22 cellular contexts compared by ENCODE assay signal in genomic region chr15:36856339-36856973, GRCh38.
A peak's percentile ranks its signal among the peaks of the same experiment; 100 is the strongest.
DNase-seq lines count a peak whose midpoint lies in the region; ATAC-seq, FAIRE-seq and TF ChIP-seq lines count a peak whose summit lies in the region.
"Had no signal": no experiment of that assay in that cellular context is flagged by ENCODE, and none has a peak within 500 bp of the region (broad histone marks: within the 10 kb centered on the region; RNA-seq: fewer than 3 reads in every experiment).

No MANE protein-coding gene starts in this region.

- DNase-seq in NCI-H510A treated with DMSO at 0.1 percent for 48 hours (lab: John Stamatoyannopoulos, UW) (peak; percentile 1), NCI-H510A (lab: John Stamatoyannopoulos, UW) (no peak), GM23338 (ENCODE audit: low spot score) (no peak), NK-92 (lab: John Stamatoyannopoulos, UW; ENCODE audit: unreplicated experiment) (no peak)
- DNase-seq: Caco-2; CD4-positive, CD25-positive, alpha-beta regulatory T cell; CD8-positive, alpha-beta T cell; DMS153; DMS79 treated with DMSO at 0.1 percent for 48 hours; GF-D8; GM23248; H9 had no signal

- H3K4me1 ChIP-seq in GM23338 (ENCODE audit: insufficient read depth): no peaks in the 10 kb centered on the region
- H3K4me1 ChIP-seq: BLaER1, Caco-2 had no signal

- no peaks in the 10 kb centered on the region for H3K36me3 Mint-ChIP-seq in GM23338 (ENCODE audit: low read depth)
- H3K36me3 Mint-ChIP-seq: CD4-positive, CD25-positive, alpha-beta regulatory T cell; CD8-positive, alpha-beta T cell had no signal

- no peak for TF ChIP-seq CTCF in GM23338 (conservative IDR thresholded peaks at IDR 0.05; ENCODE audit: low read depth in 2 of 2)

- H3K9me2 ChIP-seq in GM23338 (ENCODE audit: insufficient read depth): no peaks in the 10 kb centered on the region

- no peaks in the 10 kb centered on the region for H3K27me3 Mint-ChIP-seq in GM23338 (ENCODE audit: insufficient read depth, low read depth, poor library complexity)
- H3K27me3 Mint-ChIP-seq: CD4-positive, CD25-positive, alpha-beta regulatory T cell had no signal

- no peaks in the 10 kb centered on the region for H4K20me1 ChIP-seq in GM23338 (replicated peaks; ENCODE audit: insufficient read depth)
- H4K20me1 ChIP-seq: BLaER1 had no signal

- FAIRE-seq in endometrium (lab: Jason Lieb, UNC): peak; percentile 79
- FAIRE-seq: GM12891, GM18507 had no signal

- H3K4me1 Mint-ChIP-seq in GM23338: 0 out of 3 replicates have a peak, but pooled peaks cover 3% of the 10 kb centered on the region
- H3K4me1 Mint-ChIP-seq: B cell; CD4-positive, CD25-positive, alpha-beta regulatory T cell had no signal

- H2AFZ ChIP-seq in GM23338: peak overlapping the region; percentile 76; the same call in 1 of the 2 replicates
- H2AFZ ChIP-seq: GM23248 had no signal

- no peaks in the 10 kb centered on the region for H3K36me3 ChIP-seq in GM23338 (ENCODE audit: insufficient read depth)
- H3K36me3 ChIP-seq: BLaER1 had no signal

- H3F3A ChIP-seq in GM23338 (replicated peaks; ENCODE audit: low read depth): no peaks in the 10 kb centered on the region

- H3K27ac ChIP-seq in GM23338 (ENCODE audit: low read depth): no peak overlapping the region
- H3K27ac ChIP-seq: 22Rv1, BLaER1, C4-2B, GM23248 had no signal

- 0 out of 3 replicates have a peak, but pooled peaks cover under 1% of the 10 kb centered on the region for H3K9me3 Mint-ChIP-seq in GM23338

- H3K4me3 ChIP-seq in GM23338: no peak overlapping the region
- H3K4me3 ChIP-seq: BLaER1, GM23248 had no signal

- no peak overlapping the region for H3K4me3 Mint-ChIP-seq in GM23338
- H3K4me3 Mint-ChIP-seq: B cell; CD4-positive, CD25-positive, alpha-beta regulatory T cell; CD8-positive, alpha-beta T cell; H9 had no signal

- ATAC-seq in GM23338 (no peak), GM18517 (IDR thresholded peaks at IDR 0.05; ENCODE audit: unreplicated experiment) (no peak), HG03457 (IDR thresholded peaks at IDR 0.05; ENCODE audit: unreplicated experiment) (no peak)
- ATAC-seq: CD8-positive, alpha-beta T cell; HCT116 had no signal

- H3K27ac Mint-ChIP-seq in GM23338: peak overlapping the region; percentile 56; the same call in 1 of the 2 replicates
- H3K27ac Mint-ChIP-seq: B cell; CD4-positive, CD25-positive, alpha-beta regulatory T cell; CD8-positive, alpha-beta T cell; H9 had no signal

- H3K79me2 ChIP-seq in GM23338 (replicated peaks; ENCODE audit: insufficient read depth): no peaks in the 10 kb centered on the region

- no peak overlapping the region for H3K4me2 ChIP-seq in GM23338
- H3K4me2 ChIP-seq: BLaER1 had no signal

- no peaks in the 10 kb centered on the region for H3K27me3 ChIP-seq in GM23338 (ENCODE audit: insufficient read depth)
- H3K27me3 ChIP-seq: BLaER1 had no signal

TF ChIP-seq in GM23338, 12 proteins besides CTCF, POLR2A, EP300 and RAD21 (continues in another document):
- TF ChIP-seq EZH2 (IDR thresholded peaks at IDR 0.05; ENCODE audit: low read depth, unreplicated experiment) (no peak), REST (IDR thresholded peaks at IDR 0.05; ENCODE audit: unreplicated experiment) (no peak), STAT1 (IDR thresholded peaks at IDR 0.05; ENCODE audit: unreplicated experiment) (no peak), CREB1 (CRISPR knock-in tag; IDR thresholded peaks at IDR 0.05; ENCODE audit: low read depth) (no peak), ZNF114 (CRISPR knock-in tag; IDR thresholded peaks at IDR 0.05) (no peak), ETS1 (IDR thresholded peaks at IDR 0.05) (no peak), ZNF331 (CRISPR knock-in tag; IDR thresholded peaks at IDR 0.05; ENCODE audit: low read depth) (no peak), ZNF462 (CRISPR knock-in tag; IDR thresholded peaks at IDR 0.05) (no peak)
